ENCODE assay signal across 20 cellular contexts in the genomic region with DNA sequence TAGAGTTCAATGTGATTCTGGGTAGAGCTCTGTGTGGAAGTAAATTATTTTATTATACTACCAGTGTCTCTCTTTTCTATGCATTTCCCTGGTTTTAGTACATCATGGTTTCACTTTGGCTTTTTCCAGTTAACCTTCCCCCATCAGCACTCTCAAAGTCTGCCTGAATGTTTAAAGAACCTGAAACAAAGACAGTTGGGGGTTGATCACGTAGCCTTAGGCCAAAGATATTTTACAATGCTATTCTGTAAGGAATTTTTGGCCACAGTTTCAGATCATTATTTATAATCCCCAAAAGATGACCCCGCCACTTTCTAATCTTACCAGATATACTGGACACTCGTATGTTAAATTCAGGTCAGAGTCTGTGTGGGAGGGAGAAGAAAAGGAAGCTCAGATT.
"Had no signal": no experiment of that assay in that cellular context is flagged by ENCODE, and none has a peak within 500 bp of the region (broad histone marks: within the 10 kb centered on the region; RNA-seq: fewer than 3 reads in every experiment).

No MANE protein-coding gene starts in this region.

- H3K36me3 Mint-ChIP-seq: activated CD8-positive, alpha-beta memory T cell treated with anti-CD3 and anti-CD28 coated beads, Interleukin-2, amount 10 ng/mL, durations not matched to agents 7 days and 5 days; activated naive CD8-positive, alpha-beta T cell treated with anti-CD3 and anti-CD28 coated beads, Interleukin-2, amount 10 ng/mL, durations not matched to agents 7 days and 5 days had no signal

- H3K27ac Mint-ChIP-seq: activated CD8-positive, alpha-beta memory T cell treated with anti-CD3 and anti-CD28 coated beads, Interleukin-2, amount 10 ng/mL, durations not matched to agents 7 days and 5 days; activated naive CD8-positive, alpha-beta T cell treated with anti-CD3 and anti-CD28 coated beads, Interleukin-2, amount 10 ng/mL, durations not matched to agents 7 days and 5 days; activated T-cell treated with anti-CD3 and anti-CD28 coated beads, Interleukin-2, amount 50 U/mL, for 24 hours had no signal

- ATAC-seq: activated CD8-positive, alpha-beta memory T cell treated with anti-CD3 and anti-CD28 coated beads, Interleukin-2, amount 10 ng/mL, durations not matched to agents 7 days and 5 days; left ventricle myocardium superior; stimulated activated naive CD8-positive, alpha-beta T cell treated with anti-CD3 and anti-CD28 coated beads, Interleukin-15, Interleukin-2, amounts not matched to agents 100 U/mL and 50 U/mL, for 24 hours had no signal

- H3K27me3 Mint-ChIP-seq: activated CD8-positive, alpha-beta memory T cell treated with anti-CD3 and anti-CD28 coated beads, Interleukin-2, amount 10 ng/mL, durations not matched to agents 7 days and 5 days; activated naive CD8-positive, alpha-beta T cell treated with anti-CD3 and anti-CD28 coated beads, Interleukin-2, amount 10 ng/mL, durations not matched to agents 7 days and 5 days had no signal

- H3K27ac ChIP-seq: breast epithelium, esophagus muscularis mucosa, suprapubic skin, upper lobe of left lung had no signal

- H3K36me3 ChIP-seq: breast epithelium, esophagus muscularis mucosa, suprapubic skin, upper lobe of left lung had no signal

- H3K4me3 ChIP-seq: breast epithelium, esophagus muscularis mucosa, suprapubic skin, upper lobe of left lung had no signal

- DNase-seq: activated CD4-positive, alpha-beta T cell treated with anti-CD3 and anti-CD28 coated beads, Interleukin-2, amount 50 U/mL, for 48 hours; activated CD4-positive, CD25-positive, alpha-beta regulatory T cell treated with anti-CD3 and anti-CD28 coated beads, Interleukin-2, amount 50 U/mL, for 72 hours; activated CD8-positive, alpha-beta memory T cell treated with anti-CD3 and anti-CD28 coated beads, Interleukin-2, amount 10 ng/mL, durations not matched to agents 7 days and 5 days; activated gamma-delta T cell; activated naive CD8-positive, alpha-beta T cell treated with anti-CD3 and anti-CD28 coated beads, Interleukin-2, amount 10 ng/mL, durations not matched to agents 7 days and 5 days; activated T-cell treated with anti-CD3 and anti-CD28 coated beads, Interleukin-2, amount 50 U/mL, for 24 hours; anterior cingulate cortex; dermis blood vessel endothelial cell; head of caudate nucleus; kidney; left ventricle myocardium superior; posterior cingulate gyrus; right cardiac atrium; stimulated activated CD4-positive, alpha-beta T cell treated with anti-CD3 and anti-CD28 coated beads, Interleukin-4, amount 100 ng/mL, for 1 hour; stimulated activated CD8-positive, alpha-beta memory T cell treated with anti-CD3 and anti-CD28 coated beads, Interleukin-4, amount 100 ng/mL, for 48 hours; stimulated activated naive CD8-positive, alpha-beta T cell treated with anti-CD3 and anti-CD28 coated beads, Interleukin-15, Interleukin-2, amounts not matched to agents 100 U/mL and 50 U/mL, for 24 hours; upper lobe of left lung had no signal

- H3K27me3 ChIP-seq: breast epithelium, esophagus muscularis mucosa, suprapubic skin, upper lobe of left lung had no signal

- H3K9me3 ChIP-seq: breast epithelium, esophagus muscularis mucosa, suprapubic skin, upper lobe of left lung had no signal

- H3K4me1 ChIP-seq: breast epithelium, suprapubic skin, upper lobe of left lung had no signal

- H3K4me3 Mint-ChIP-seq: activated CD8-positive, alpha-beta memory T cell treated with anti-CD3 and anti-CD28 coated beads, Interleukin-2, amount 10 ng/mL, durations not matched to agents 7 days and 5 days; activated naive CD8-positive, alpha-beta T cell treated with anti-CD3 and anti-CD28 coated beads, Interleukin-2, amount 10 ng/mL, durations not matched to agents 7 days and 5 days; activated T-cell treated with anti-CD3 and anti-CD28 coated beads, Interleukin-2, amount 50 U/mL, for 24 hours had no signal

- H3K9me3 Mint-ChIP-seq: activated T-cell treated with anti-CD3 and anti-CD28 coated beads, Interleukin-2, amount 50 U/mL, for 24 hours had no signal

- H3K4me1 Mint-ChIP-seq: activated CD8-positive, alpha-beta memory T cell treated with anti-CD3 and anti-CD28 coated beads, Interleukin-2, amount 10 ng/mL, durations not matched to agents 7 days and 5 days; activated naive CD8-positive, alpha-beta T cell treated with anti-CD3 and anti-CD28 coated beads, Interleukin-2, amount 10 ng/mL, durations not matched to agents 7 days and 5 days had no signal
